In genomic region chr12:12436831-12437345, GRCh38 we compare ENCODE assay signal across 23 cellular contexts.
DNase-seq lines count a peak whose midpoint lies in the region; ATAC-seq and TF ChIP-seq lines count a peak whose summit lies in the region.
"Had no signal": no experiment of that assay in that cellular context is flagged by ENCODE, and none has a peak within 500 bp of the region (broad histone marks: within the 10 kb centered on the region; RNA-seq: fewer than 3 reads in every experiment).

No MANE protein-coding gene starts in this region.

- H3K4me1 Mint-ChIP-seq in activated CD4-positive, alpha-beta T cell treated with anti-CD3 and anti-CD28 coated beads for 36 hours = peaks cover 58% of the 10 kb centered on the region
- peaks cover 45% of the 10 kb centered on the region for H3K4me1 Mint-ChIP-seq in activated CD4-positive, alpha-beta T cell treated with anti-CD3 and anti-CD28 coated beads, Interleukin-2, amount 10 ng/mL, durations not matched to agents 24 days and 14 days
- H3K4me1 Mint-ChIP-seq in activated CD8-positive, alpha-beta T cell treated with anti-CD3 and anti-CD28 coated beads for 36 hours (ENCODE audit: low read depth) = peaks cover 54% of the 10 kb centered on the region

- peaks cover 10% of the 10 kb centered on the region for H3K4me1 ChIP-seq in mammary epithelial cell (ENCODE audit: insufficient read depth, low read length)

- no peak overlapping the region for H3K9ac ChIP-seq in mammary epithelial cell (ENCODE audit: insufficient read depth, low read length)

- H3K27me3 ChIP-seq in mammary epithelial cell (ENCODE audit: insufficient read depth, low read length) = no peaks in the 10 kb centered on the region
- H3K27me3 ChIP-seq: esophagus squamous epithelium had no signal

- H4K20me1 ChIP-seq in mammary epithelial cell (ENCODE audit: insufficient read depth, low read length) = no peaks in the 10 kb centered on the region

- CTCF ChIA-PET in activated CD4-positive, alpha-beta T cell treated with anti-CD3 and anti-CD28 coated beads for 36 hours (lab: Charles Lee) = interaction anchor here (0.6 to 1.3 kb wide), 2 partner anchors 9 to 13 kb away, joined by 3 read pairs; no protein-coding TSS in a partner anchor
- CTCF ChIA-PET in mammary epithelial cell (lab: Charles Lee; ENCODE audit: low non-redundant PET) = no interaction called here
- CTCF ChIA-PET in activated CD8-positive, alpha-beta T cell treated with anti-CD3 and anti-CD28 coated beads for 36 hours (lab: Charles Lee) = interaction anchor here (0.7 to 2.9 kb wide), 4 partner anchors 13 to 209 kb away, joined by 3 to 7 read pairs (median 4); no protein-coding TSS in a partner anchor

- no peaks in the 10 kb centered on the region for H3K27me3 Mint-ChIP-seq in activated CD4-positive, alpha-beta T cell treated with anti-CD3 and anti-CD28 coated beads for 36 hours
- H3K27me3 Mint-ChIP-seq in activated CD4-positive, alpha-beta T cell treated with anti-CD3 and anti-CD28 coated beads, Interleukin-2, amount 10 ng/mL, durations not matched to agents 24 days and 14 days = no peaks in the 10 kb centered on the region
- no peaks in the 10 kb centered on the region for H3K27me3 Mint-ChIP-seq in activated CD8-positive, alpha-beta T cell treated with anti-CD3 and anti-CD28 coated beads for 36 hours
- H3K27me3 Mint-ChIP-seq: stimulated activated memory B cell treated with anti-CD40 and anti-IgM and Interleukin-4, amounts not matched to agents 10 μg/mL and 1 μg/mL and 100 μg/mL, for 72 hours; type B pancreatic cell had no signal

- no peak overlapping the region for H3K4me3 ChIP-seq in mammary epithelial cell (replicated peaks in 1 of 3; ENCODE audit: insufficient read depth in 1 of 3, low read depth in 2 of 3, low read length in 3 of 3)
- H3K4me3 ChIP-seq: esophagus squamous epithelium, mucosa of descending colon had no signal

- H3K27ac ChIP-seq in mammary epithelial cell (ENCODE audit: insufficient read depth, low read depth, low read length) = no peak overlapping the region
- H3K27ac ChIP-seq: esophagus squamous epithelium, HL-60, WERI-Rb-1 had no signal

- TF ChIP-seq CTCF in mammary epithelial cell (conservative IDR thresholded peaks at IDR 0.05 in 1 of 2, IDR thresholded peaks at IDR 0.05 in 1 of 2; ENCODE audit: extremely low read depth in 1 of 2, insufficient read depth in 1 of 2, low read depth in 1 of 2, low read length in 2 of 2) = no peak
- no peak for TF ChIP-seq CTCF in activated CD8-positive, alpha-beta T cell treated with anti-CD3 and anti-CD28 coated beads for 36 hours (IDR thresholded peaks at IDR 0.05)

- in situ Hi-C loops in mammary epithelial cell (cut with MboI; ENCODE audit: low sequenced_read_pairs in 2 of 2) = no loop called here

- no peak for ATAC-seq in activated CD4-positive, alpha-beta T cell treated with anti-CD3 and anti-CD28 coated beads for 36 hours
- no peak for ATAC-seq in activated CD8-positive, alpha-beta T cell treated with anti-CD3 and anti-CD28 coated beads for 36 hours
- ATAC-seq: left colon; mucosa of descending colon; Panc1; stimulated activated memory B cell treated with anti-CD40 and anti-IgM and Interleukin-4, amounts not matched to agents 10 μg/mL and 1 μg/mL and 100 μg/mL, for 72 hours had no signal

- intact Hi-C loops in activated CD4-positive, alpha-beta T cell treated with anti-CD3 and anti-CD28 coated beads for 36 hours (cut with DNase I, micrococcal nuclease) = loop anchor here in 1 of 2 experiments (10.0 kb wide), 1 partner anchor 52 kb away; no protein-coding TSS in a partner anchor
- intact Hi-C loops in activated CD4-positive, alpha-beta T cell treated with anti-CD3 and anti-CD28 coated beads, Interleukin-2, amount 10 ng/mL, durations not matched to agents 24 days and 14 days (cut with micrococcal nuclease) = loop anchor here (5.0 kb wide), 1 partner anchor 55 kb away; no protein-coding TSS in a partner anchor
- intact Hi-C loops in mammary epithelial cell (cut with micrococcal nuclease) = no loop called here
- intact Hi-C loops in activated CD8-positive, alpha-beta T cell treated with anti-CD3 and anti-CD28 coated beads for 36 hours (cut with micrococcal nuclease) = no loop called here

- H3K4me2 ChIP-seq in mammary epithelial cell (ENCODE audit: insufficient read depth, low read depth, low read length) = no peak overlapping the region

- H3K36me3 ChIP-seq in mammary epithelial cell (ENCODE audit: insufficient read depth, low read length) = no peaks in the 10 kb centered on the region
- H3K36me3 ChIP-seq: WERI-Rb-1 had no signal

- BruUV-seq in mammary epithelial cell (replicated peaks; lab: Mats Ljungman, UMichigan) = no TSS peak

- DNase-seq in activated CD4-positive, alpha-beta T cell treated with anti-CD3 and anti-CD28 coated beads for 36 hours = no peak
- DNase-seq in activated CD4-positive, alpha-beta T cell treated with anti-CD3 and anti-CD28 coated beads, Interleukin-2, amount 10 ng/mL, durations not matched to agents 24 days and 14 days = no peak
- DNase-seq in NCI-H69 (lab: John Stamatoyannopoulos, UW) (peak; percentile 49), mammary epithelial cell (peak; percentile 68), stromal cell of bone marrow (ENCODE audit: low read depth) (peak; percentile 52), nucleus accumbens (lab: John Stamatoyannopoulos, UW) (no peak), NCI-H345 (lab: John Stamatoyannopoulos, UW) (no peak)
- DNase-seq in activated CD8-positive, alpha-beta T cell treated with anti-CD3 and anti-CD28 coated beads for 36 hours = no peak
- DNase-seq: activated CD4-positive, alpha-beta T cell treated with anti-CD3 and anti-CD28 coated beads for 48 hours; esophagus squamous epithelium; H7; hypothalamus; immature natural killer cell; KBM-7; left colon; mucosa of descending colon; Right ventricle myocardium superior; WERI-Rb-1 had no signal

- H3K9me3 ChIP-seq in mammary epithelial cell (replicated peaks; ENCODE audit: insufficient read depth, low read length) = peaks cover 5% of the 10 kb centered on the region
- H3K9me3 ChIP-seq: esophagus squamous epithelium, mucosa of descending colon had no signal

- WGBS in mammary epithelial cell (ENCODE audit: low coverage, missing lambda C conversion rate) = 91% methylated on average over 2 of the region's 2 CpGs

- no peak overlapping the region for H2AFZ ChIP-seq in mammary epithelial cell (ENCODE audit: low read depth, low read length)

- H3K36me3 Mint-ChIP-seq in activated CD4-positive, alpha-beta T cell treated with anti-CD3 and anti-CD28 coated beads for 36 hours (ENCODE audit: low read depth) = peaks cover 43% of the 10 kb centered on the region
- H3K36me3 Mint-ChIP-seq in activated CD4-positive, alpha-beta T cell treated with anti-CD3 and anti-CD28 coated beads, Interleukin-2, amount 10 ng/mL, durations not matched to agents 24 days and 14 days (ENCODE audit: low read depth) = peaks cover 43% of the 10 kb centered on the region
- peaks cover 33% of the 10 kb centered on the region for H3K36me3 Mint-ChIP-seq in activated CD8-positive, alpha-beta T cell treated with anti-CD3 and anti-CD28 coated beads for 36 hours (ENCODE audit: low read depth)

- dilution Hi-C loops in mammary epithelial cell (cut with HindIII; ENCODE audit: low sequenced_read_pairs) = no loop called here

- no peaks in the 10 kb centered on the region for H3K79me2 ChIP-seq in mammary epithelial cell (ENCODE audit: insufficient read depth, low read length)

- POLR2A ChIA-PET in activated CD4-positive, alpha-beta T cell treated with anti-CD3 and anti-CD28 coated beads for 36 hours (lab: Charles Lee) = interaction anchor here (0.6 kb wide), 1 partner anchor 45 kb away, joined by 3 read pairs; no protein-coding TSS in a partner anchor
- POLR2A ChIA-PET in activated CD8-positive, alpha-beta T cell treated with anti-CD3 and anti-CD28 coated beads for 36 hours (lab: Charles Lee) = interaction anchor here (0.7 to 1.1 kb wide), 2 partner anchors 77 to 125 kb away, joined by 3 to 4 read pairs; no protein-coding TSS in a partner anchor

- peaks cover 7% of the 10 kb centered on the region for H3K9me3 Mint-ChIP-seq in activated CD4-positive, alpha-beta T cell treated with anti-CD3 and anti-CD28 coated beads for 36 hours (ENCODE audit: low read depth)
- peaks cover 7% of the 10 kb centered on the region for H3K9me3 Mint-ChIP-seq in activated CD4-positive, alpha-beta T cell treated with anti-CD3 and anti-CD28 coated beads, Interleukin-2, amount 10 ng/mL, durations not matched to agents 24 days and 14 days
- peaks cover 11% of the 10 kb centered on the region for H3K9me3 Mint-ChIP-seq in activated CD8-positive, alpha-beta T cell treated with anti-CD3 and anti-CD28 coated beads for 36 hours
- H3K9me3 Mint-ChIP-seq: immature natural killer cell, nephron, type B pancreatic cell had no signal

- H3K27ac Mint-ChIP-seq in activated CD4-positive, alpha-beta T cell treated with anti-CD3 and anti-CD28 coated beads for 36 hours = peak overlapping the region; percentile 22
- no peak overlapping the region for H3K27ac Mint-ChIP-seq in activated CD4-positive, alpha-beta T cell treated with anti-CD3 and anti-CD28 coated beads, Interleukin-2, amount 10 ng/mL, durations not matched to agents 24 days and 14 days
- no peak overlapping the region for H3K27ac Mint-ChIP-seq in activated CD8-positive, alpha-beta T cell treated with anti-CD3 and anti-CD28 coated beads for 36 hours
- H3K27ac Mint-ChIP-seq: immature natural killer cell; nephron; stimulated activated memory B cell treated with anti-CD40 and anti-IgM and Interleukin-4, amounts not matched to agents 10 μg/mL and 1 μg/mL and 100 μg/mL, for 72 hours; type B pancreatic cell had no signal

- H3K4me3 Mint-ChIP-seq in activated CD4-positive, alpha-beta T cell treated with anti-CD3 and anti-CD28 coated beads for 36 hours = no peak overlapping the region
- H3K4me3 Mint-ChIP-seq in activated CD4-positive, alpha-beta T cell treated with anti-CD3 and anti-CD28 coated beads, Interleukin-2, amount 10 ng/mL, durations not matched to agents 24 days and 14 days = no peak overlapping the region
- H3K4me3 Mint-ChIP-seq in activated CD8-positive, alpha-beta T cell treated with anti-CD3 and anti-CD28 coated beads for 36 hours = no peak overlapping the region
- H3K4me3 Mint-ChIP-seq: immature natural killer cell; nephron; stimulated activated memory B cell treated with anti-CD40 and anti-IgM and Interleukin-4, amounts not matched to agents 10 μg/mL and 1 μg/mL and 100 μg/mL, for 72 hours; type B pancreatic cell had no signal

Comparison
In these comparisons a context has a peak if more than half of its experiments do, and no peak if none do; other contexts are left out.
1. DNase-seq: peak in NCI-H69 (single experiment), mammary epithelial cell (single experiment) and stromal cell of bone marrow (single experiment); none in activated CD4-positive, alpha-beta T cell treated with anti-CD3 and anti-CD28 coated beads for 36 hours (single experiment), activated CD4-positive, alpha-beta T cell treated with anti-CD3 and anti-CD28 coated beads, Interleukin-2, amount 10 ng/mL, durations not matched to agents 24 days and 14 days (single experiment), nucleus accumbens (0 of 56), NCI-H345 (single experiment) and activated CD8-positive, alpha-beta T cell treated with anti-CD3 and anti-CD28 coated beads for 36 hours (single experiment).